In the genomic region with DNA sequence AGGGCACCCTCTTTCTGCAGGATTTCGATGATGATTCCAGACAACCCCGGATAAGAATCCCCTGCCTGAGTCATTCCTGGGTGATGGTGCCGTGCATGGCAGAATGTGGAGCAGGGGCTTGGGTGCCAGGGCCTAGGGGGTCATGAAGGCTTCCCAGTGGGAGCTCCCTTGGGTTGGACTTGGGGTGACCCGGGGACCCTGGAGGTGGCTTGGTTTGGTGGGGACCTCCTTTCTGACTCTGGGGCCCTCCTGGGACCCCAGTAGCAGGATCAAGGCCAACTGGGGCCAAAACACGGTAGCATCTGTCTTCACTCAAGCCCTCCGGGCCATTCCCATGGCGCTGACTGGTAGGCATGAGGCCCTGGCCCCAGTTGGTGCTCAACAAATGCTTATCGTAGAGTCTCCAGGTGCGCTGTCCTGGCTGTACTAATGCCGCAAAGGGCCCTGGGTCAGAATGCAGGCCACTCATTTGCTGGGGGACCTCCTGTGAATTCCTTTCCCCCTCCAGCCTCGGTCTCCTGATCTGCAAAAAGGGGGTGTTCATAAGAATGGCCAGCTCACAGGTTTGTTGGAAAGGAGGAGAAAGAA, we compare ENCODE assay signal across 2 cellular contexts. TPM values are rescaled to one million over a fixed set of nuclear protein-coding genes. Genes with fewer than 3 reads are reported as not detected.
"Had no signal": no experiment of that assay in that cellular context is flagged by ENCODE, and none has a peak within 500 bp of the region (broad histone marks: within the 10 kb centered on the region; RNA-seq: fewer than 3 reads in every experiment).

No MANE protein-coding gene starts in this region.

RNA-seq across cellular contexts. Expression of a gene that starts 44.4 kb away (rescaled TPM):
- total RNA-seq: HT-29, MCF 10A had no signal
